Comparison of ENCODE assay signal across 1 cellular context in the genomic region with DNA sequence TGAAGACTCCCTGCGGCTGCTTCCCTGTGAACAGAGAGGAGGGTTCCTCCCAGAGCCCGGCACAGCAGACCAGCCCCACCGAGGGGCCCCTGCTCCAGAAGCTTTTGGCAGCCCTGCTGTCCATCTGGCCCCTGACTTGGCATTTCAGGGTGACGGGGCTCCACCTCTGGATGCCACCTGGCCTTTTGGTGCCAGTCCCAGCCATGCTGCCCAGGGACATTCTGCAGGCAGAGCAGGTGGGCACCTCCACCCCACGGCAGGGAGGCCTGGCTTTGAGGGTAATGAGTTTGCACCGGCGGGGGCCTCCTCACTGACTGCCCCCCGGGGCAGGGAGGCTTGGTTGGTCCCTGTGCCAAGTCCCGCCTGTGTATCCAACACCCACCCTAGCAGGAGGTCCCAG.
TF ChIP-seq lines count a peak whose summit lies in the region.

No MANE protein-coding gene starts in this region.

TF ChIP-seq in IMR-90, 13 proteins besides CTCF, POLR2A, EP300 and RAD21:
- no peak for TF ChIP-seq FOS (IDR thresholded peaks at IDR 0.05; ENCODE audit: low read depth, low read length)
